Comparison of ENCODE assay signal across 8 cellular contexts in the genomic region with DNA sequence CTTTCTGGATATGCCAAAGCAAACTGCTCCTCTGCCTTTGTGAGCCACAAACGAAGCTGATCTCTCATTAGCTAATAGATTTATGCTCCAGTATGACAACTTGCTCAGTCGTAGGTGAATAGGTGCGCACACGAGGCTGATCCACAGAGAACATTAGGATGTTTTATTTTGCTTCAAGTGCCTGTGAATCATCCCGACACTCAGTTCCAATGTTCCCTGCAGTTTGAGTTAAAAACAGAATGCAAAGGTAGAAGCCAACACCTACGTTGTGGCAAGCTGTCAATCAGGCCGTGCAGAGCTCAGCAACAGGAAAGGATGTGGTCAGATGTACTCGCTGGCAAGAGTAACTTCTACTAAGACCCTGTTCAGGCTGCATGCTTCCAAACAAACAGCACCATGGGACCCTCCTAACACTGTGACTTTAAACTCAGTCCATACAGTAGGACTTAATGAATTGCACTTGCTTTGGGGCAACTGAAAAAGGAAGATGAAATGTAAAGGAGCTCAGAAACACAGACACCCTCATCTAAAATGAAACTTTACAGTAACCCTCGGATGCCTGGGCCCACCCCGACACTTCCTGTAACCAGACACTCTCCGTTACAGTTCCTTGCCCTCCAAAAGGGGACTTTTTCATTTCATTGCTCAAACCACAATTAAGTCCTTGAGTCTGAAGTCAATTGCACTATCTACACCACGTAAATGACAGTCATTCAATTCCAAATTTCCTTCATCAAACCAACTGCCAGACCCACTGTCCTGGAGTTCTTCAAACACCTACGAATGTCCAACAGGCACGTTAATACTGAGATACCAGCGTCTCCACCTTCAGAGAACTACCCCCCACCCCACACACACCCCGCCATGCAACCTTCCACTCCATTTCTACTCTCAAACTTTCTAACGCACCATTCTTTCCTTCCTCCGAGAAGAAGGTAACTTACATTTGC. TPM values are rescaled to one million over a fixed set of nuclear protein-coding genes. Genes with fewer than 3 reads are reported as not detected.
DNase-seq lines count a peak whose midpoint lies in the region; ATAC-seq and TF ChIP-seq lines count a peak whose summit lies in the region.

No MANE protein-coding gene starts in this region.

- peak overlapping the region; percentile 74 for H3K4me2 ChIP-seq in H9 (ENCODE audit: insufficient read depth, insufficient read length, low read length)
- peak overlapping the region; percentile 99 for H3K4me2 ChIP-seq in Loucy (ENCODE audit: low read depth, low read length, poor library complexity, severe bottlenecking)

- peak overlapping the region; percentile 79 to 95 for H3K4me3 Mint-ChIP-seq in H9

- H3K18ac ChIP-seq in H9 (ENCODE audit: insufficient read length, low read depth, low read length) = no peak overlapping the region

- H2BK120ac ChIP-seq in H9 (ENCODE audit: low read depth, low read length, poor library complexity, severe bottlenecking) = no peak overlapping the region

- H4K8ac ChIP-seq in H9 (replicated peaks; ENCODE audit: insufficient read length, low read depth, low read length) = no peak overlapping the region

- peaks cover 43 to 52% of the 10 kb centered on the region in 2 experiments for H3K4me1 Mint-ChIP-seq in H9

- H2BK15ac ChIP-seq in H9 (ENCODE audit: low read depth, low read length) = no peak overlapping the region

- H4K5ac ChIP-seq in H9 (ENCODE audit: insufficient read length, low read depth, low read length) = no peak overlapping the region

- WGBS in H9 (ENCODE audit: extremely low coverage, insufficient read length, low lambda C conversion rate) = no CpG with 5 or more reads among the region's 18 CpGs
- 28 to 31% methylated on average over 18 of the region's 18 CpGs for WGBS in esophagus, 2 donors

- H4K20me1 ChIP-seq in H9 (ENCODE audit: control insufficient read depth, insufficient read depth, insufficient read length) = no peaks in the 10 kb centered on the region
- H4K20me1 ChIP-seq in Loucy (ENCODE audit: insufficient read depth, low read length, poor library complexity, severe bottlenecking) = peaks cover 46% of the 10 kb centered on the region

- H2BK5ac ChIP-seq in H9 (ENCODE audit: insufficient read length, low read length) = no peak overlapping the region

- H3K4me3 ChIP-seq in Loucy (ENCODE audit: low read length, poor library complexity, severe bottlenecking) (peak overlapping the region; percentile 76), esophagus (ENCODE audit: low read depth in 1 of 2, low read length in 2 of 2) (peak overlapping the region; percentile 67 to 73)

- no peaks in the 10 kb centered on the region for H3K9me2 ChIP-seq in Loucy (replicated peaks; ENCODE audit: low read depth, low read length)

- TF ChIP-seq CTCF in H9 (conservative IDR thresholded peaks at IDR 0.05) (no peak), Loucy (conservative IDR thresholded peaks at IDR 0.05; ENCODE audit: low read length) (no peak)

- no peak overlapping the region for H2AK5ac ChIP-seq in H9 (ENCODE audit: insufficient read length, low read length)

- H3K79me2 ChIP-seq in H9 (ENCODE audit: insufficient read depth, low read length) (peaks cover 6% of the 10 kb centered on the region; the same call in 1 of the 2 replicates), Loucy (ENCODE audit: insufficient read depth, low read length) (peaks cover 58% of the 10 kb centered on the region)

- H3K9me3 ChIP-seq in H9 (ENCODE audit: control insufficient read depth, low read depth, low read length) = no peaks in the 10 kb centered on the region
- no peaks in the 10 kb centered on the region for H3K9me3 ChIP-seq in Loucy (ENCODE audit: insufficient read depth, low read depth, low read length)
- H3K9me3 ChIP-seq in esophagus (ENCODE audit: control insufficient read depth in 2 of 2, insufficient read depth in 1 of 2, low read depth in 1 of 2, low read length in 1 of 2) = no peaks in the 10 kb centered on the region

- H3K14ac ChIP-seq in H9 (ENCODE audit: insufficient read depth, low read length) = no peak overlapping the region

- ATAC-seq in GM18505 (IDR thresholded peaks at IDR 0.05; ENCODE audit: unreplicated experiment) = peak; percentile 52

- peak overlapping the region; percentile 21 for H3K9ac ChIP-seq in H9 (ENCODE audit: extremely low read depth, insufficient read length, low read length)
- H3K9ac ChIP-seq in Loucy (ENCODE audit: low read depth, low read length, poor library complexity, severe bottlenecking) = peak overlapping the region; percentile 80

- H3K27ac ChIP-seq in H9 (ENCODE audit: insufficient read length, low read depth, low read length) (no peak overlapping the region), esophagus (ENCODE audit: low read depth in 2 of 2, low read length in 1 of 2) (peak overlapping the region; percentile 50 to 82)

- no peak overlapping the region for H3T11ph ChIP-seq in H9 (ENCODE audit: low read length)

- no peaks in the 10 kb centered on the region for H3K9me3 Mint-ChIP-seq in H9

- H3K27me3 ChIP-seq in H9 (ENCODE audit: insufficient read depth, low read length) = no peaks in the 10 kb centered on the region
- H3K27me3 ChIP-seq in Loucy (ENCODE audit: insufficient read depth, low read length, poor library complexity, severe bottlenecking) = no peaks in the 10 kb centered on the region
- no peaks in the 10 kb centered on the region for H3K27me3 ChIP-seq in esophagus (ENCODE audit: control insufficient read depth in 1 of 2, insufficient read depth in 2 of 2, low read length in 2 of 2)

- no peaks in the 10 kb centered on the region for H3K79me1 ChIP-seq in H9 (ENCODE audit: insufficient read depth, low read depth, low read length, poor library complexity, severe bottlenecking)

- H3K36me3 Mint-ChIP-seq in H9 (ENCODE audit: insufficient read depth in 1 of 3, low read depth in 3 of 3) = peaks cover 2 to 21% (median 3%) of the 10 kb centered on the region in 3 experiments; a peak in 5 of 7 replicates

- H2AFZ ChIP-seq in H9 (ENCODE audit: low read length) (no peak overlapping the region), Loucy (ENCODE audit: low read length) (no peak overlapping the region)

- H2BK20ac ChIP-seq in H9 (ENCODE audit: low read depth, low read length, poor library complexity, severe bottlenecking) = no peak overlapping the region

- no peak for DNase-seq in H9
- DNase-seq in activated CD4-positive, alpha-beta T cell treated with anti-CD3 and anti-CD28 coated beads for 4 hours = peak; percentile 52 to 69
- DNase-seq in renal cortical epithelial cell (ENCODE audit: low read depth) = peak; percentile 66
- no peak for DNase-seq in anterior cingulate cortex (lab: John Stamatoyannopoulos, UW)
- DNase-seq in NCI-H1694 treated with DMSO at 0.1 percent for 48 hours (lab: John Stamatoyannopoulos, UW) = no peak

- no peak overlapping the region for H3K4ac ChIP-seq in H9 (ENCODE audit: low read depth, low read length)

- TF ChIP-seq POLR2A in GM18505 (IDR thresholded peaks at IDR 0.05; ENCODE audit: borderline replicate concordance, extremely low read depth, insufficient read depth, insufficient read length) = peak; percentile 63

- H4K91ac ChIP-seq in H9 (ENCODE audit: insufficient read length, low read depth, low read length) = no peak overlapping the region

- no peaks in the 10 kb centered on the region; the same call in 1 of the 2 replicates for H3K36me3 ChIP-seq in Loucy (ENCODE audit: insufficient read depth, low read length)
- no peaks in the 10 kb centered on the region for H3K36me3 ChIP-seq in esophagus (ENCODE audit: control insufficient read depth in 2 of 2, insufficient read depth in 2 of 2, low read length in 1 of 2)

- H3K56ac ChIP-seq in H9 (ENCODE audit: insufficient read length, low read depth, low read length) = no peak overlapping the region

- peak overlapping the region; percentile 7 to 74 (median 36); a peak in 2 of 7 replicates for H3K27ac Mint-ChIP-seq in H9

- H2BK12ac ChIP-seq in H9 (ENCODE audit: insufficient read length, low read depth, low read length) = no peak overlapping the region

- no peak overlapping the region for H3K23ac ChIP-seq in H9 (ENCODE audit: insufficient read length, low read depth, low read length)

- peaks cover 3% of the 10 kb centered on the region for H3K27me3 Mint-ChIP-seq in H9 (ENCODE audit: low read depth)

- H3F3A ChIP-seq in Loucy (ENCODE audit: low read depth) = peaks cover 4% of the 10 kb centered on the region

- peaks cover 11% of the 10 kb centered on the region; the same call in 1 of the 2 replicates for H3K4me1 ChIP-seq in H9 (ENCODE audit: insufficient read depth, low read length)
- peaks cover 51% of the 10 kb centered on the region for H3K4me1 ChIP-seq in Loucy (ENCODE audit: insufficient read depth, low read length, poor library complexity, severe bottlenecking)
- H3K4me1 ChIP-seq in esophagus (ENCODE audit: control insufficient read depth in 2 of 2, insufficient read depth in 2 of 2, low read length in 1 of 2) = peaks cover 0 to 7% of the 10 kb centered on the region in 2 donors

- H3K23me2 ChIP-seq in H9 (ENCODE audit: insufficient read length, low read depth, low read length, poor library complexity, severe bottlenecking) = peaks cover 9% of the 10 kb centered on the region

RNA-seq across cellular contexts. Expression of gene CCDC88C, which starts 1.6 kb away (rescaled TPM):
- total RNA-seq in H9 (2021) = 46.6 and 52.4 TPM in 2 replicates
- polyA plus RNA-seq in esophagus = 10 to 100 TPM; 11.0 to 18.5 TPM
- total RNA-seq in renal cortical epithelial cell = 8.2 and 13.4 TPM in 2 replicates

Comparison
In these comparisons a context has a peak if more than half of its experiments do, and no peak if none do; other contexts are left out.
1. DNase-seq: peak in activated CD4-positive, alpha-beta T cell treated with anti-CD3 and anti-CD28 coated beads for 4 hours (2 of 2) and renal cortical epithelial cell (single experiment); none in H9 (single experiment), anterior cingulate cortex (0 of 58) and NCI-H1694 treated with DMSO at 0.1 percent for 48 hours (single experiment).